ENCODE assay signal across 8 cellular contexts in genomic region chr10:107409517-107409916, GRCh38.
DNase-seq lines count a peak whose midpoint lies in the region; ATAC-seq and TF ChIP-seq lines count a peak whose summit lies in the region.

No MANE protein-coding gene starts in this region.

- CTCF ChIA-PET in RWPE1 (lab: Yijun Ruan, JAX): interaction anchor here (0.6 to 1.1 kb wide), 5 partner anchors 129 to 1136 kb away, joined by 3 to 5 read pairs (median 3); no protein-coding TSS in a partner anchor

- no peak overlapping the region for H3K4me3 ChIP-seq in HAP-1

- no peaks in the 10 kb centered on the region for H3K27me3 Mint-ChIP-seq in HFFc6 (ENCODE audit: insufficient read depth)

- H3K4me1 ChIP-seq in HAP-1: no peaks in the 10 kb centered on the region

- H3K4me3 Mint-ChIP-seq in HFFc6: no peak overlapping the region

- no peaks in the 10 kb centered on the region for H3K36me3 ChIP-seq in HAP-1 (replicated peaks)

- no peaks in the 10 kb centered on the region for H3K9me3 ChIP-seq in HAP-1

- no peak overlapping the region for H3K27ac Mint-ChIP-seq in activated naive CD4-positive, alpha-beta T cell treated with anti-CD3 and anti-CD28 coated beads, Interleukin-2, amount 50 U/mL, for 72 hours
- no peak overlapping the region for H3K27ac Mint-ChIP-seq in HFFc6

- H3K36me3 Mint-ChIP-seq in activated naive CD4-positive, alpha-beta T cell treated with anti-CD3 and anti-CD28 coated beads, Interleukin-2, amount 50 U/mL, for 72 hours: no peaks in the 10 kb centered on the region
- no peaks in the 10 kb centered on the region for H3K36me3 Mint-ChIP-seq in HFFc6 (ENCODE audit: low read depth)

- no peak overlapping the region for H3K27ac ChIP-seq in RWPE1

- TF ChIP-seq CTCF in RWPE1 (conservative IDR thresholded peaks at IDR 0.05; ENCODE audit: low read depth): peak; percentile 40
- no peak for TF ChIP-seq CTCF in HFFc6 (IDR thresholded peaks at IDR 0.05)

- in situ Hi-C loops in HAP-1 (cut with MboI; ENCODE audit: low sequenced_read_pairs): loop anchor here (25.0 kb wide), 1 partner anchor 403 kb away; no protein-coding TSS in a partner anchor

- DNase-seq in EL (peak; percentile 2), HAP-1 (ENCODE audit: low spot score in 2 of 2) (peak; percentile 35 to 49), RWPE1 (ENCODE audit: low spot score) (peak; percentile 12), left kidney (ENCODE audit: low read depth, low spot score) (peak; percentile 49), HFFc6 (no peak), LoVo (ENCODE audit: low spot score) (no peak), NCI-H345 treated with DMSO at 0.1 percent for 48 hours (lab: John Stamatoyannopoulos, UW; ENCODE audit: unreplicated experiment) (no peak)
- no peak for DNase-seq in activated naive CD4-positive, alpha-beta T cell treated with anti-CD3 and anti-CD28 coated beads, Interleukin-2, amount 50 U/mL, for 72 hours (ENCODE audit: low spot score in 2 of 2)

- ATAC-seq in activated naive CD4-positive, alpha-beta T cell treated with anti-CD3 and anti-CD28 coated beads, Interleukin-2, amount 50 U/mL, for 72 hours: no peak

- H3K4me1 Mint-ChIP-seq in HFFc6 (ENCODE audit: low read depth): no peaks in the 10 kb centered on the region

- no peaks in the 10 kb centered on the region for H3K27me3 ChIP-seq in HAP-1 (ENCODE audit: low read depth)

- peaks cover 16 to 17% of the 10 kb centered on the region in 2 donors for H3K9me3 Mint-ChIP-seq in activated naive CD4-positive, alpha-beta T cell treated with anti-CD3 and anti-CD28 coated beads, Interleukin-2, amount 50 U/mL, for 72 hours
- peaks cover 19% of the 10 kb centered on the region for H3K9me3 Mint-ChIP-seq in HFFc6

- POLR2A ChIA-PET in RWPE1 (lab: Yijun Ruan, JAX; ENCODE audit: low non-redundant PET): no interaction called here

Comparison
In these comparisons a context has a peak if more than half of its experiments do, and no peak if none do; other contexts are left out.
1. DNase-seq: peak in EL (single experiment), HAP-1 (2 of 2), RWPE1 (single experiment) and left kidney (single experiment); none in activated naive CD4-positive, alpha-beta T cell treated with anti-CD3 and anti-CD28 coated beads, Interleukin-2, amount 50 U/mL, for 72 hours (0 of 2), HFFc6 (single experiment), LoVo (single experiment) and NCI-H345 treated with DMSO at 0.1 percent for 48 hours (single experiment).